ENCODE assay signal across 10 cellular contexts in genomic region chr4:137226900-137227299, GRCh38.
A peak's percentile ranks its signal among the peaks of the same experiment; 100 is the strongest.
DNase-seq lines count a peak whose midpoint lies in the region; ATAC-seq, FAIRE-seq and TF ChIP-seq lines count a peak whose summit lies in the region.
"Had no signal": no experiment of that assay in that cellular context is flagged by ENCODE, and none has a peak within 500 bp of the region (broad histone marks: within the 10 kb centered on the region; RNA-seq: fewer than 3 reads in every experiment).

No MANE protein-coding gene starts in this region.

- H3K4me3 ChIP-seq in bronchial epithelial cell (ENCODE audit: low read depth, low read length): no peak overlapping the region

- peaks cover 9% of the 10 kb centered on the region for H3K9me3 Mint-ChIP-seq in activated T-cell treated with anti-CD3 and anti-CD28 coated beads, Interleukin-2, amount 50 U/mL, for 24 hours

- no peak overlapping the region for H3K27ac Mint-ChIP-seq in activated T-cell treated with anti-CD3 and anti-CD28 coated beads, Interleukin-2, amount 50 U/mL, for 24 hours
- H3K27ac Mint-ChIP-seq: B cell had no signal

- no peaks in the 10 kb centered on the region for H3K27me3 Mint-ChIP-seq in activated T-cell treated with anti-CD3 and anti-CD28 coated beads, Interleukin-2, amount 50 U/mL, for 24 hours
- H3K27me3 Mint-ChIP-seq: B cell had no signal

- DNase-seq in NCI-H2107 treated with DMSO at 0.1 percent for 48 hours (lab: John Stamatoyannopoulos, UW; ENCODE audit: unreplicated experiment) (peak; percentile 22), NCI-H2107 (lab: John Stamatoyannopoulos, UW) (no peak), NAMALWA (ENCODE audit: low spot score) (peak; percentile 10), bronchial epithelial cell (ENCODE audit: low read depth) (peak; percentile 29), renal cortical epithelial cell (ENCODE audit: low read depth) (peak; percentile 18), NCI-H187 treated with DMSO at 0.1 percent for 48 hours (lab: John Stamatoyannopoulos, UW) (no peak)
- no peak for DNase-seq in activated T-cell treated with anti-CD3 and anti-CD28 coated beads, Interleukin-2, amount 50 U/mL, for 24 hours
- DNase-seq: NCI-H1417 treated with DMSO at 0.1 percent for 48 hours had no signal

- ATAC-seq in HG03457 (IDR thresholded peaks at IDR 0.05; ENCODE audit: unreplicated experiment): no peak

- H3K27me3 ChIP-seq in bronchial epithelial cell (ENCODE audit: control insufficient read depth, insufficient read depth, low read length): no peaks in the 10 kb centered on the region

- TF ChIP-seq CTCF in bronchial epithelial cell (IDR thresholded peaks at IDR 0.05; ENCODE audit: insufficient read depth, low read length, severe bottlenecking): peak; percentile 32

- no peak for FAIRE-seq in bronchial epithelial cell (lab: Jason Lieb, UNC)

- H3K36me3 Mint-ChIP-seq in activated T-cell treated with anti-CD3 and anti-CD28 coated beads, Interleukin-2, amount 50 U/mL, for 24 hours (ENCODE audit: low read depth): no peaks in the 10 kb centered on the region

- H3K4me1 Mint-ChIP-seq in activated T-cell treated with anti-CD3 and anti-CD28 coated beads, Interleukin-2, amount 50 U/mL, for 24 hours (ENCODE audit: low read depth): no peaks in the 10 kb centered on the region
- H3K4me1 Mint-ChIP-seq: B cell had no signal

- no peak overlapping the region for H3K4me3 Mint-ChIP-seq in activated T-cell treated with anti-CD3 and anti-CD28 coated beads, Interleukin-2, amount 50 U/mL, for 24 hours
- H3K4me3 Mint-ChIP-seq: B cell had no signal

- H3K36me3 ChIP-seq in bronchial epithelial cell (ENCODE audit: control insufficient read depth, insufficient read depth, low read length): no peaks in the 10 kb centered on the region

Comparison
In these comparisons a context has a peak if more than half of its experiments do, and no peak if none do; other contexts are left out.
1. DNase-seq: peak in NCI-H2107 treated with DMSO at 0.1 percent for 48 hours (single experiment), NAMALWA (single experiment), bronchial epithelial cell (single experiment) and renal cortical epithelial cell (single experiment); none in NCI-H2107 (single experiment), activated T-cell treated with anti-CD3 and anti-CD28 coated beads, Interleukin-2, amount 50 U/mL, for 24 hours (single experiment) and NCI-H187 treated with DMSO at 0.1 percent for 48 hours (single experiment).